Comparison of ENCODE assay signal across 9 cellular contexts in the genomic region with DNA sequence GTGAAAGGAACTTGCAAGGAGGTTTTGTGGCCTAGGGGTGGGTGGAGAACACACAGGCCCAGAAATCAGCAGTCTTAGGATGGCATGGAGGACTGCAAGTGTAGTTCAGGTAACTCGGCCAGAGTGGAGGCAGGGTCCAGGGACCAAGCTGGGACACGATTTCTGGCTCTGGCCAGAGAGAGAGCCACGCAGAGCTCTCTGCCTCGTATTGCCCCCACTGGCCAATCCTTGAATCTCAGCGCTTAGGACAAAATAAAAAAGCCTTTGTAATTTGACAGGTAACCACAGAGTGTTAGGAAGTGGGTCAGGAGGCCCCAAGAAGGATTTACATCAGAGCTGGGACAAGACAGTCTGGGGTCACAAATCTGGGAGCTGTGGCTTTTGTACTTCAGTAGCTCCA. TPM values are rescaled to one million over a fixed set of nuclear protein-coding genes. Genes with fewer than 3 reads are reported as not detected.
DNase-seq lines count a peak whose midpoint lies in the region; ATAC-seq, FAIRE-seq and TF ChIP-seq lines count a peak whose summit lies in the region.
"Had no signal": no experiment of that assay in that cellular context is flagged by ENCODE, and none has a peak within 500 bp of the region (broad histone marks: within the 10 kb centered on the region; RNA-seq: fewer than 3 reads in every experiment).

No MANE protein-coding gene starts in this region.

- TF ChIP-seq CTCF in foreskin keratinocyte (conservative IDR thresholded peaks at IDR 0.05), result peak; percentile 45
- TF ChIP-seq CTCF in thoracic aorta (IDR thresholded peaks at IDR 0.05), result peak; percentile 12

- FAIRE-seq in small intestine (lab: Jason Lieb, UNC), result no peak

- peak overlapping the region; percentile 51 for H3K4me3 Mint-ChIP-seq in activated naive CD4-positive, alpha-beta T cell treated with anti-CD3 and anti-CD28 coated beads, Interleukin-2, amount 50 U/mL, for 24 hours

- H3K4me1 ChIP-seq in foreskin keratinocyte (peaks cover 17% of the 10 kb centered on the region), thoracic aorta (ENCODE audit: control insufficient read depth in 1 of 2, low read depth in 2 of 2) (peaks cover 17 to 38% of the 10 kb centered on the region in 2 donors), small intestine (ENCODE audit: control insufficient read depth in 2 of 2, insufficient read depth in 1 of 2, low read depth in 1 of 2, low read length in 1 of 2) (peaks cover 7% of the 10 kb centered on the region in 2 donors)

- H3K36me3 ChIP-seq in thoracic aorta (no peaks in the 10 kb centered on the region), small intestine (ENCODE audit: control insufficient read depth in 2 of 2, insufficient read depth in 2 of 2, low read length in 2 of 2) (no peaks in the 10 kb centered on the region)

- no peak overlapping the region for H3K27ac ChIP-seq in foreskin keratinocyte
- H3K27ac ChIP-seq in thoracic aorta, result no peak overlapping the region
- peak overlapping the region in 1 of 2 donors; percentile 23 for H3K27ac ChIP-seq in small intestine (ENCODE audit: low read depth in 1 of 2, low read length in 1 of 2)

- no peak overlapping the region for H3K4me3 ChIP-seq in thoracic aorta
- no peak overlapping the region for H3K4me3 ChIP-seq in small intestine (ENCODE audit: low read depth in 1 of 2, low read length in 2 of 2)

- 58 to 74% (median 71%) methylated on average over 5 of the region's 5 CpGs for WGBS in small intestine, 3 donors

- H3K36me3 Mint-ChIP-seq in activated naive CD4-positive, alpha-beta T cell treated with anti-CD3 and anti-CD28 coated beads, Interleukin-2, amount 50 U/mL, for 24 hours, result peaks cover 4% of the 10 kb centered on the region

- H3K9me3 Mint-ChIP-seq in activated naive CD4-positive, alpha-beta T cell treated with anti-CD3 and anti-CD28 coated beads, Interleukin-2, amount 50 U/mL, for 24 hours, result no peaks in the 10 kb centered on the region

- H3K27me3 ChIP-seq in foreskin keratinocyte, result no peaks in the 10 kb centered on the region
- H3K27me3 ChIP-seq in thoracic aorta (replicated peaks; ENCODE audit: insufficient read depth), result no peaks in the 10 kb centered on the region
- no peaks in the 10 kb centered on the region for H3K27me3 ChIP-seq in small intestine (ENCODE audit: control insufficient read depth in 2 of 2, insufficient read depth in 2 of 2, low read length in 2 of 2)

- H3K9me3 ChIP-seq in thoracic aorta (no peaks in the 10 kb centered on the region), small intestine (ENCODE audit: control insufficient read depth, low read depth) (no peaks in the 10 kb centered on the region)

- peak overlapping the region; percentile 93 for H3K27ac Mint-ChIP-seq in activated naive CD4-positive, alpha-beta T cell treated with anti-CD3 and anti-CD28 coated beads, Interleukin-2, amount 50 U/mL, for 24 hours

- no peaks in the 10 kb centered on the region for H3K27me3 Mint-ChIP-seq in activated naive CD4-positive, alpha-beta T cell treated with anti-CD3 and anti-CD28 coated beads, Interleukin-2, amount 50 U/mL, for 24 hours

- DNase-seq in activated naive CD4-positive, alpha-beta T cell (lab: John Stamatoyannopoulos, UW), result no peak
- DNase-seq in SW480 (ENCODE audit: low spot score) (peak; percentile 53), foreskin keratinocyte (no peak), thoracic aorta (ENCODE audit: low spot score) (no peak), COLO668 (lab: John Stamatoyannopoulos, UW; ENCODE audit: unreplicated experiment) (no peak), small intestine (no peak)
- DNase-seq: DMS79 treated with DMSO at 0.1 percent for 48 hours had no signal

- H3K4me1 Mint-ChIP-seq in activated naive CD4-positive, alpha-beta T cell treated with anti-CD3 and anti-CD28 coated beads, Interleukin-2, amount 50 U/mL, for 24 hours, result peaks cover 95% of the 10 kb centered on the region

- ATAC-seq in foreskin keratinocyte (peak; percentile 52), thoracic aorta (ENCODE audit: insufficient number of reproducible peaks, low FRiP score, low read depth) (no peak), GM18498 (IDR thresholded peaks at IDR 0.05; ENCODE audit: unreplicated experiment) (no peak)

RNA-seq across cellular contexts. Expression of a gene that starts 11.7 kb away (rescaled TPM):
- total RNA-seq in foreskin keratinocyte (11.9 and 13.6 TPM in 2 replicates), thoracic aorta (10 to 100 TPM in 1 of 2 donors, 1 to 10 TPM in 1; 8.9 to 19.0 TPM)
- polyA plus RNA-seq in foreskin keratinocyte (2.1 and 2.8 TPM in 2 replicates), small intestine (1 to 10 TPM; 4.9 to 6.3 (median 5.4) TPM)
